21 cellular contexts compared by ENCODE assay signal in the genomic region with DNA sequence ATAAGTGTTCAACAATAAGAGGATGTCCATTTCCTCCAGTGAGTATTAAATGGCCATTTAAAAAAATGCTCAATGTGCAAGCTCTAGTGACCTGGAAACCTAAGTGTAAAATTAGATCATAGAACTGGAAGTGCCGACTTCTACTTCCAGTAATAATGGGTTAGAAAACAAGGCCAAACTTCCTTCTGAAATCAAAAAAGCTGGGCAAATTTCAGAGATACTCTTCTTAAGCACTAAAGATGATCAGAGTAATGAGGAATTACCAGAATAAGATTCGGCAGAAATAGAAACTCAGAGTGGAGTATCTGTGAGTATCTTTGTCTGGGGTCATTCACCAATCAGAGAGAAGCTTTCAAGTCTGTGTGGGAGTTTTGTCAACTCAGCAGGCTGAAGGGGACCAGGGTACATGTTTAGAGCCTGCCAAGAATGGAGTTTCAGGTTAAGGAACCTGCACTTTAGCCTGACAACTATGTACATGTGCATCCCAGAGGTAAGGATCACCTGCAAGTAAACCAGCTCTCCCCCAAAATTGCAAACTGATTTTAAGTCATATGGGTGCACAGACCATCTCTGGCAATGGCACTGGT. TPM values are rescaled to one million over a fixed set of nuclear protein-coding genes. Genes with fewer than 3 reads are reported as not detected.
"Had no signal": no experiment of that assay in that cellular context is flagged by ENCODE, and none has a peak within 500 bp of the region (broad histone marks: within the 10 kb centered on the region; RNA-seq: fewer than 3 reads in every experiment).

No MANE protein-coding gene starts in this region.

- DNase-seq: activated CD4-positive, alpha-beta T cell treated with anti-CD3 and anti-CD28 coated beads, Interleukin-2, amount 10 ng/mL, durations not matched to agents 7 days and 5 days; activated CD8-positive, alpha-beta memory T cell treated with anti-CD3 and anti-CD28 coated beads, Interleukin-2, amount 50 U/mL, for 48 hours; activated naive CD4-positive, alpha-beta T cell; activated T-cell treated with anti-CD3 and anti-CD28 coated beads, Interleukin-2, amount 50 U/mL, for 72 hours; anterior cingulate cortex; cerebellar nuclear complex; dorsolateral prefrontal cortex; endodermal cell; erythroblast; immature natural killer cell; mammary epithelial cell; naive B cell; stimulated activated CD4-positive, alpha-beta T cell treated with anti-CD3 and anti-CD28 coated beads, Interleukin-15, amount 100 ng/mL, for 24 hours; stimulated activated CD4-positive, alpha-beta T cell treated with anti-CD3 and anti-CD28 coated beads, Interleukin-4, amount 100 ng/mL, for 1 hour; stimulated activated naive B cell treated with anti-CD40 and anti-IgM and Interleukin-4, amounts not matched to agents 10 μg/mL and 1 μg/mL and 100 μg/mL, for 72 hours; upper lobe of left lung had no signal

- H3K4me3 ChIP-seq: dorsolateral prefrontal cortex, ovary, SJSA1, upper lobe of left lung had no signal

- ATAC-seq: activated T-cell treated with anti-CD3 and anti-CD28 coated beads, Interleukin-2, amount 50 U/mL, for 72 hours; stimulated activated naive B cell treated with anti-CD40 and anti-IgM and Interleukin-4, amounts not matched to agents 10 μg/mL and 1 μg/mL and 100 μg/mL, for 72 hours had no signal

- H3K27ac Mint-ChIP-seq: activated CD4-positive, alpha-beta T cell treated with anti-CD3 and anti-CD28 coated beads, Interleukin-2, amount 10 ng/mL, durations not matched to agents 7 days and 5 days; activated T-cell treated with anti-CD3 and anti-CD28 coated beads, Interleukin-2, amount 50 U/mL, for 72 hours; endodermal cell; immature natural killer cell; naive B cell; stimulated activated naive B cell treated with anti-CD40 and anti-IgM and Interleukin-4, amounts not matched to agents 10 μg/mL and 1 μg/mL and 100 μg/mL, for 72 hours; T-helper 2 cell treated with Interferon-gamma antibody and Interleukin-4, amounts not matched to agents 5 μg/mL and 100 μg/mL, for 36 hours had no signal

- H3K27me3 ChIP-seq: ovary, upper lobe of left lung had no signal

- H3K36me3 ChIP-seq: ovary, SJSA1, upper lobe of left lung had no signal

- H3K9me3 ChIP-seq: ovary, SJSA1, upper lobe of left lung had no signal

- H3K27ac ChIP-seq: SJSA1 had no signal

- H3K4me3 Mint-ChIP-seq: activated CD4-positive, alpha-beta T cell treated with anti-CD3 and anti-CD28 coated beads, Interleukin-2, amount 10 ng/mL, durations not matched to agents 7 days and 5 days; activated T-cell treated with anti-CD3 and anti-CD28 coated beads, Interleukin-2, amount 50 U/mL, for 72 hours; endodermal cell; immature natural killer cell; naive B cell; stimulated activated naive B cell treated with anti-CD40 and anti-IgM and Interleukin-4, amounts not matched to agents 10 μg/mL and 1 μg/mL and 100 μg/mL, for 72 hours; T-helper 2 cell treated with Interferon-gamma antibody and Interleukin-4, amounts not matched to agents 5 μg/mL and 100 μg/mL, for 36 hours had no signal

- H3K4me1 Mint-ChIP-seq: activated CD4-positive, alpha-beta T cell treated with anti-CD3 and anti-CD28 coated beads, Interleukin-2, amount 10 ng/mL, durations not matched to agents 7 days and 5 days; endodermal cell; immature natural killer cell; stimulated activated naive B cell treated with anti-CD40 and anti-IgM and Interleukin-4, amounts not matched to agents 10 μg/mL and 1 μg/mL and 100 μg/mL, for 72 hours had no signal

- H3K36me3 Mint-ChIP-seq: immature natural killer cell had no signal

RNA-seq across cellular contexts. Expression of gene FCN2, which starts 17.1 kb away (rescaled TPM):
- total RNA-seq: activated CD4-positive, alpha-beta T cell treated with anti-CD3 and anti-CD28 coated beads, Interleukin-2, amount 10 ng/mL, durations not matched to agents 7 days and 5 days; activated T-cell treated with anti-CD3 and anti-CD28 coated beads, Interleukin-2, amount 50 U/mL, for 72 hours; endodermal cell; glomerular endothelial cell; mammary epithelial cell; mononuclear cell; SJSA1; upper lobe of left lung had no signal

RNA-seq across cellular contexts. Expression of gene FCN1, which starts 20.0 kb away (rescaled TPM):
- total RNA-seq: activated CD4-positive, alpha-beta T cell treated with anti-CD3 and anti-CD28 coated beads, Interleukin-2, amount 10 ng/mL, durations not matched to agents 7 days and 5 days; activated T-cell treated with anti-CD3 and anti-CD28 coated beads, Interleukin-2, amount 50 U/mL, for 72 hours; endodermal cell; glomerular endothelial cell; mammary epithelial cell; SJSA1 had no signal
